Comparison of ENCODE assay signal across 1 cellular context in the genomic region with DNA sequence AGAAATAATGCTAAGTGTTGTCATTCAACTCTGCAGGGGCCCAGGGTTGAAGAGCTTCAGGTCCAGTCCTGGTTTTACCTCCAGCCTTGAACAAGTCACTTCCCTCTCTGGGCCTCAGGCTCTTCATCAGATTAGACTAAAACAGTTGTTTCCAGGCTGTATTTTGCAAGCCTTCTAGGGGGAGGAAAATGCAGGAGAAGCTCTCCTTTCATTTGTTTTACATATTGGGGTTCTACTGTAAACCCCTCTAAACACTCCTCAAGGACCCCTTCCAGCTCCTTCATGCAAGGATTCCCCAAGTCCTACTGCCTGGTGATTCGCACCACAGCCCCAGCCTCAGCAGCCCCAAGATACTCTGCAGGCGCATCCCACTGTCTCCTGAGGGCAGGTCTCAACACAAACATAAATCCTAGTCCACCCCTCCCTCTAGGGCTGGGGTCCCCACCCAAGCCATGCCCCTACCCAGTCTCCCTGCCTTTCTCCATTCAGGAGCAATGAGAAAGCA.
A peak's percentile ranks its signal among the peaks of the same experiment; 100 is the strongest.
TF ChIP-seq lines count a peak whose summit lies in the region.

No MANE protein-coding gene starts in this region.

TF ChIP-seq in GM12878, 131 proteins besides CTCF, POLR2A, EP300 and RAD21:
- TF ChIP-seq, protein P1, sequence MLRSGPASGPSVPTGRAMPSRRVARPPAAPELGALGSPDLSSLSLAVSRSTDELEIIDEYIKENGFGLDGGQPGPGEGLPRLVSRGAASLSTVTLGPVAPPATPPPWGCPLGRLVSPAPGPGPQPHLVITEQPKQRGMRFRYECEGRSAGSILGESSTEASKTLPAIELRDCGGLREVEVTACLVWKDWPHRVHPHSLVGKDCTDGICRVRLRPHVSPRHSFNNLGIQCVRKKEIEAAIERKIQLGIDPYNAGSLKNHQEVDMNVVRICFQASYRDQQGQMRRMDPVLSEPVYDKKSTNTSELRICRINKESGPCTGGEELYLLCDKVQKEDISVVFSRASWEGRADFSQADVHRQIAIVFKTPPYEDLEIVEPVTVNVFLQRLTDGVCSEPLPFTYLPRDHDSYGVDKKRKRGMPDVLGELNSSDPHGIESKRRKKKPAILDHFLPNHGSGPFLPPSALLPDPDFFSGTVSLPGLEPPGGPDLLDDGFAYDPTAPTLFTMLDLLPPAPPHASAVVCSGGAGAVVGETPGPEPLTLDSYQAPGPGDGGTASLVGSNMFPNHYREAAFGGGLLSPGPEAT (IDR thresholded peaks at IDR 0.05; ENCODE audit: low read depth), result no peak
- no peak for TF ChIP-seq ZNF384 (IDR thresholded peaks at IDR 0.05; ENCODE audit: borderline replicate concordance, low read depth, low read length)
- TF ChIP-seq SP1 (IDR thresholded peaks at IDR 0.05; ENCODE audit: low read depth, low read length), result peak; percentile 13
- TF ChIP-seq ZNF207 (IDR thresholded peaks at IDR 0.05; ENCODE audit: borderline replicate concordance), result no peak
- no peak for TF ChIP-seq CEBPB (IDR thresholded peaks at IDR 0.05; ENCODE audit: borderline replicate concordance in 1 of 2, low read depth in 2 of 2, low read length in 2 of 2)
- TF ChIP-seq, protein P2, sequence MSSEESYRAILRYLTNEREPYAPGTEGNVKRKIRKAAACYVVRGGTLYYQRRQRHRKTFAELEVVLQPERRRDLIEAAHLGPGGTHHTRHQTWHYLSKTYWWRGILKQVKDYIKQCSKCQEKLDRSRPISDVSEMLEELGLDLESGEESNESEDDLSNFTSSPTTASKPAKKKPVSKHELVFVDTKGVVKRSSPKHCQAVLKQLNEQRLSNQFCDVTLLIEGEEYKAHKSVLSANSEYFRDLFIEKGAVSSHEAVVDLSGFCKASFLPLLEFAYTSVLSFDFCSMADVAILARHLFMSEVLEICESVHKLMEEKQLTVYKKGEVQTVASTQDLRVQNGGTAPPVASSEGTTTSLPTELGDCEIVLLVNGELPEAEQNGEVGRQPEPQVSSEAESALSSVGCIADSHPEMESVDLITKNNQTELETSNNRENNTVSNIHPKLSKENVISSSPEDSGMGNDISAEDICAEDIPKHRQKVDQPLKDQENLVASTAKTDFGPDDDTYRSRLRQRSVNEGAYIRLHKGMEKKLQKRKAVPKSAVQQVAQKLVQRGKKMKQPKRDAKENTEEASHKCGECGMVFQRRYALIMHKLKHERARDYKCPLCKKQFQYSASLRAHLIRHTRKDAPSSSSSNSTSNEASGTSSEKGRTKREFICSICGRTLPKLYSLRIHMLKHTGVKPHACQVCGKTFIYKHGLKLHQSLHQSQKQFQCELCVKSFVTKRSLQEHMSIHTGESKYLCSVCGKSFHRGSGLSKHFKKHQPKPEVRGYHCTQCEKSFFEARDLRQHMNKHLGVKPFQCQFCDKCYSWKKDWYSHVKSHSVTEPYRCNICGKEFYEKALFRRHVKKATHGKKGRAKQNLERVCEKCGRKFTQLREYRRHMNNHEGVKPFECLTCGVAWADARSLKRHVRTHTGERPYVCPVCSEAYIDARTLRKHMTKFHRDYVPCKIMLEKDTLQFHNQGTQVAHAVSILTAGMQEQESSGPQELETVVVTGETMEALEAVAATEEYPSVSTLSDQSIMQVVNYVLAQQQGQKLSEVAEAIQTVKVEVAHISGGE (CRISPR knock-in tag; IDR thresholded peaks at IDR 0.05), result no peak
- TF ChIP-seq, protein P3, sequence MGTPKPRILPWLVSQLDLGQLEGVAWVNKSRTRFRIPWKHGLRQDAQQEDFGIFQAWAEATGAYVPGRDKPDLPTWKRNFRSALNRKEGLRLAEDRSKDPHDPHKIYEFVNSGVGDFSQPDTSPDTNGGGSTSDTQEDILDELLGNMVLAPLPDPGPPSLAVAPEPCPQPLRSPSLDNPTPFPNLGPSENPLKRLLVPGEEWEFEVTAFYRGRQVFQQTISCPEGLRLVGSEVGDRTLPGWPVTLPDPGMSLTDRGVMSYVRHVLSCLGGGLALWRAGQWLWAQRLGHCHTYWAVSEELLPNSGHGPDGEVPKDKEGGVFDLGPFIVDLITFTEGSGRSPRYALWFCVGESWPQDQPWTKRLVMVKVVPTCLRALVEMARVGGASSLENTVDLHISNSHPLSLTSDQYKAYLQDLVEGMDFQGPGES (IDR thresholded peaks at IDR 0.05), result no peak
- TF ChIP-seq SPI1 (IDR thresholded peaks at IDR 0.05; ENCODE audit: borderline replicate concordance, insufficient read depth, low read depth, low read length), result peak; percentile 25; the same call in 1 of the 2 replicates
